ENCODE assay signal across 8 cellular contexts in genomic region chr4:102501176-102501634, GRCh38. TPM values are rescaled to one million over a fixed set of nuclear protein-coding genes. Genes with fewer than 3 reads are reported as not detected.
DNase-seq lines count a peak whose midpoint lies in the region; ATAC-seq and TF ChIP-seq lines count a peak whose summit lies in the region.

NFKB1 (plus strand) TSS chr4:102501359; CDS start chr4:102525519, 24,160 bp downstream.

- H3K9me3 ChIP-seq in lower lobe of right lung = no peaks in the 10 kb centered on the region

- DNase-seq in NCI-H1694 treated with DMSO at 0.1 percent for 48 hours (lab: John Stamatoyannopoulos, UW) (peak; percentile 14), NCI-H1694 (lab: John Stamatoyannopoulos, UW) (no peak), NCI-H1417 (lab: John Stamatoyannopoulos, UW) (peak; percentile 38 to 82 (median 76)), dermis blood vessel endothelial cell (peak; percentile 77), lower lobe of right lung (peak; percentile 80)
- peak; percentile 63 to 84 for DNase-seq in activated CD4-positive, alpha-beta T cell treated with anti-CD3 and anti-CD28 coated beads, Interleukin-2, amount 50 U/mL, for 24 hours (ENCODE audit: low read depth in 1 of 2, low spot score in 1 of 2)
- peak; percentile 70 to 88 (median 85) for DNase-seq in stimulated activated CD4-positive, alpha-beta T cell treated with anti-CD3 and anti-CD28 coated beads, TNF-alpha, amount 100 ng/mL, for 4 hours (ENCODE audit: low read depth in 3 of 3)

- no peaks in the 10 kb centered on the region for H3K36me3 ChIP-seq in lower lobe of right lung

- H3K4me1 ChIP-seq in lower lobe of right lung = peaks cover 43% of the 10 kb centered on the region

- intact Hi-C loops in lower lobe of right lung (cut with DNase I) = no loop called here

- no peaks in the 10 kb centered on the region for H3K27me3 ChIP-seq in lower lobe of right lung (ENCODE audit: low read depth)

- TF ChIP-seq CTCF in lower lobe of right lung (IDR thresholded peaks at IDR 0.05) = no peak

- peak within 1 kb of the TSS; percentile 92 for H3K4me3 ChIP-seq in lower lobe of right lung

- H3K27ac ChIP-seq in lower lobe of right lung = peak within 1 kb of the TSS; percentile 98

- ATAC-seq in HG02678 (IDR thresholded peaks at IDR 0.05; ENCODE audit: unreplicated experiment) = peak; percentile 59
- peak; percentile 66 to 74 for ATAC-seq in lower lobe of right lung

RNA-seq across cellular contexts. Expression of gene NFKB1, which starts in this region (rescaled TPM):
- total RNA-seq in dermis blood vessel endothelial cell (64.5 and 73.2 TPM in 2 replicates), lower lobe of right lung (48.9 TPM)
